ENCODE assay signal across 25 cellular contexts in the genomic region with DNA sequence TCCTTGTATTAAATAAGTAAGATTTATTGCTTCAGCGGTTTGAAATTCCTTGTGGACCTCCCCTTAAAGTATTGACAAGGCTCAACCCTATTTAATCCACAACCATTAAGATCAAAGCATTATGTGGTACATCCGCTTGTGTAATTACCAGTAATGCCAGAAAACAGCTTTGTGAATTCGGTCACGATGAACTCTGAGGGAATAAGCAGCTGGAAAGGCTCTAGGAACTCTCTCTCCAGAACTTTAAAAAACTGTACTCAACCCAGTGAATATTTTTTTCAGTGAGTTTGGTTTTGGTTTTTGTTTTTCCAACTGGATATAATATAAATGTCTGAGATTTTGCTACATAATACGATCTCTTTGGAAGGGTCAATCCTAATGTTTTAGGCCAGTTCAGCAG. TPM values are rescaled to one million over a fixed set of nuclear protein-coding genes. Genes with fewer than 3 reads are reported as not detected.
DNase-seq lines count a peak whose midpoint lies in the region; ATAC-seq, FAIRE-seq and TF ChIP-seq lines count a peak whose summit lies in the region.
"Had no signal": no experiment of that assay in that cellular context is flagged by ENCODE, and none has a peak within 500 bp of the region (broad histone marks: within the 10 kb centered on the region; RNA-seq: fewer than 3 reads in every experiment).

No MANE protein-coding gene starts in this region.

- FAIRE-seq in endometrium (lab: Jason Lieb, UNC): peak; percentile 99
- FAIRE-seq: GM19239, H54 had no signal

- H3F3A ChIP-seq in GM23338 (replicated peaks; ENCODE audit: low read depth): no peaks in the 10 kb centered on the region

- no peak overlapping the region for H3K9ac ChIP-seq in BLaER1
- H3K9ac ChIP-seq: SK-N-SH had no signal

- H3K36me3 Mint-ChIP-seq in osteocyte (ENCODE audit: unreplicated experiment) (peaks cover 2% of the 10 kb centered on the region), GM23338 (ENCODE audit: low read depth) (no peaks in the 10 kb centered on the region)

- H3K4me3 Mint-ChIP-seq in osteocyte (ENCODE audit: unreplicated experiment) (no peak overlapping the region), GM23338 (no peak overlapping the region)
- no peak overlapping the region for H3K4me3 Mint-ChIP-seq in stimulated activated naive CD8-positive, alpha-beta T cell treated with anti-CD3 and anti-CD28 coated beads, Interleukin-15, amount 100 ng/mL, for 72 hours

- ATAC-seq in heart right ventricle: peak in 7 of 8 donors; percentile 48 to 87 (median 73)
- no peak for ATAC-seq in GM23338
- ATAC-seq in stimulated activated naive CD8-positive, alpha-beta T cell treated with anti-CD3 and anti-CD28 coated beads, Interleukin-15, amount 100 ng/mL, for 72 hours: no peak
- ATAC-seq: Panc1 had no signal

- H3K27me3 ChIP-seq in BLaER1 (no peaks in the 10 kb centered on the region), heart right ventricle (no peaks in the 10 kb centered on the region), GM23338 (ENCODE audit: insufficient read depth) (no peaks in the 10 kb centered on the region)
- H3K27me3 ChIP-seq: BE2C had no signal

- H3K4me1 Mint-ChIP-seq in osteocyte (ENCODE audit: unreplicated experiment) (peaks cover 10% of the 10 kb centered on the region), GM23338 (no peaks in the 10 kb centered on the region)
- no peaks in the 10 kb centered on the region for H3K4me1 Mint-ChIP-seq in stimulated activated naive CD8-positive, alpha-beta T cell treated with anti-CD3 and anti-CD28 coated beads, Interleukin-15, amount 100 ng/mL, for 72 hours

- no peak overlapping the region for H2AFZ ChIP-seq in GM23338

- 66 to 74% methylated on average over 5 of the region's 5 CpGs for WGBS in heart right ventricle, 2 donors

- H3K4me3 ChIP-seq in BLaER1 (no peak overlapping the region), heart right ventricle (no peak overlapping the region), GM23338 (no peak overlapping the region)

- intact Hi-C loops in heart right ventricle (cut with DNase I): no loop called here

- H3K4me2 ChIP-seq in BLaER1 (peak overlapping the region; percentile 24), GM23338 (no peak overlapping the region)
- H3K4me2 ChIP-seq: SK-N-SH had no signal

- H3K27me3 Mint-ChIP-seq in osteocyte (ENCODE audit: unreplicated experiment) (peaks cover 1% of the 10 kb centered on the region), GM23338 (ENCODE audit: insufficient read depth, low read depth, poor library complexity) (peaks cover 2% of the 10 kb centered on the region)
- no peaks in the 10 kb centered on the region for H3K27me3 Mint-ChIP-seq in stimulated activated naive CD8-positive, alpha-beta T cell treated with anti-CD3 and anti-CD28 coated beads, Interleukin-15, amount 100 ng/mL, for 72 hours

- no peaks in the 10 kb centered on the region for H4K20me1 ChIP-seq in BLaER1
- H4K20me1 ChIP-seq in GM23338 (replicated peaks; ENCODE audit: insufficient read depth): no peaks in the 10 kb centered on the region

- no peak for TF ChIP-seq CTCF in heart right ventricle (IDR thresholded peaks at IDR 0.05)
- no peak for TF ChIP-seq CTCF in osteocyte (IDR thresholded peaks at IDR 0.05)
- TF ChIP-seq CTCF in GM23338 (conservative IDR thresholded peaks at IDR 0.05; ENCODE audit: low read depth in 2 of 2): no peak

- H3K36me3 ChIP-seq in BLaER1 (no peaks in the 10 kb centered on the region), heart right ventricle (no peaks in the 10 kb centered on the region), GM23338 (ENCODE audit: insufficient read depth) (no peaks in the 10 kb centered on the region)
- H3K36me3 ChIP-seq: BE2C had no signal

- no peaks in the 10 kb centered on the region for H3K9me2 ChIP-seq in GM23338 (ENCODE audit: insufficient read depth)
- H3K9me2 ChIP-seq: SK-N-SH had no signal

- peaks cover 2% of the 10 kb centered on the region for H3K9me3 Mint-ChIP-seq in osteocyte (ENCODE audit: unreplicated experiment)
- no peaks in the 10 kb centered on the region for H3K9me3 Mint-ChIP-seq in GM23338
- peaks cover 0 to 5% of the 10 kb centered on the region in 2 donors for H3K9me3 Mint-ChIP-seq in stimulated activated naive CD8-positive, alpha-beta T cell treated with anti-CD3 and anti-CD28 coated beads, Interleukin-15, amount 100 ng/mL, for 72 hours

- H3K79me2 ChIP-seq in GM23338 (replicated peaks; ENCODE audit: insufficient read depth): no peaks in the 10 kb centered on the region

- H3K9me3 ChIP-seq in BLaER1: no peaks in the 10 kb centered on the region
- H3K9me3 ChIP-seq in heart right ventricle: no peaks in the 10 kb centered on the region
- H3K9me3 ChIP-seq: BE2C, SK-N-SH had no signal

- H3K27ac Mint-ChIP-seq in osteocyte (ENCODE audit: unreplicated experiment) (peak overlapping the region; percentile 65), GM23338 (no peak overlapping the region)
- H3K27ac Mint-ChIP-seq in stimulated activated naive CD8-positive, alpha-beta T cell treated with anti-CD3 and anti-CD28 coated beads, Interleukin-15, amount 100 ng/mL, for 72 hours: no peak overlapping the region

- no peak overlapping the region for H3K27ac ChIP-seq in BLaER1
- H3K27ac ChIP-seq in heart right ventricle: peak overlapping the region in 8 of 10 donors; percentile 34 to 81 (median 56)
- H3K27ac ChIP-seq in GM23338 (ENCODE audit: low read depth): no peak overlapping the region
- H3K27ac ChIP-seq: RWPE1 had no signal

- H3K4me1 ChIP-seq in BLaER1 (peaks cover 7% of the 10 kb centered on the region), heart right ventricle (peaks cover 0 to 10% (median 0%) of the 10 kb centered on the region in 9 donors), GM23338 (ENCODE audit: insufficient read depth) (no peaks in the 10 kb centered on the region)
- H3K4me1 ChIP-seq: BE2C had no signal

- DNase-seq in heart right ventricle (peak in 1 of 2 donors; percentile 5), osteocyte (ENCODE audit: extremely low spot score, unreplicated experiment) (no peak), GM23338 (ENCODE audit: low spot score) (no peak), NCI-H69 (lab: John Stamatoyannopoulos, UW) (no peak), NCI-H1092 (lab: John Stamatoyannopoulos, UW) (no peak)
- no peak for DNase-seq in stimulated activated naive CD8-positive, alpha-beta T cell treated with anti-CD3 and anti-CD28 coated beads, Interleukin-15, amount 100 ng/mL, for 72 hours
- DNase-seq: 8988T, ACHN, BE2C, Calu3, Karpas-422, NCI-H1105, NCI-H146, NCI-H2107, NCI-H524, NCI-H774, SIG-M5, SK-N-SH had no signal

TF ChIP-seq in GM23338, 12 proteins besides CTCF, POLR2A, EP300 and RAD21:
- TF ChIP-seq, protein P1, sequence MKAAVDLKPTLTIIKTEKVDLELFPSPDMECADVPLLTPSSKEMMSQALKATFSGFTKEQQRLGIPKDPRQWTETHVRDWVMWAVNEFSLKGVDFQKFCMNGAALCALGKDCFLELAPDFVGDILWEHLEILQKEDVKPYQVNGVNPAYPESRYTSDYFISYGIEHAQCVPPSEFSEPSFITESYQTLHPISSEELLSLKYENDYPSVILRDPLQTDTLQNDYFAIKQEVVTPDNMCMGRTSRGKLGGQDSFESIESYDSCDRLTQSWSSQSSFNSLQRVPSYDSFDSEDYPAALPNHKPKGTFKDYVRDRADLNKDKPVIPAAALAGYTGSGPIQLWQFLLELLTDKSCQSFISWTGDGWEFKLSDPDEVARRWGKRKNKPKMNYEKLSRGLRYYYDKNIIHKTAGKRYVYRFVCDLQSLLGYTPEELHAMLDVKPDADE (IDR thresholded peaks at IDR 0.05): no peak
- no peak for TF ChIP-seq NANOG (IDR thresholded peaks at IDR 0.05; ENCODE audit: borderline replicate concordance)
- no peak for TF ChIP-seq CREB1 (CRISPR knock-in tag; IDR thresholded peaks at IDR 0.05; ENCODE audit: low read depth)
- TF ChIP-seq EZH2 (IDR thresholded peaks at IDR 0.05; ENCODE audit: low read depth, unreplicated experiment): no peak
- TF ChIP-seq JUNB (IDR thresholded peaks at IDR 0.05; ENCODE audit: unreplicated experiment): no peak
- TF ChIP-seq EZH2phosphoT487 (IDR thresholded peaks at IDR 0.05; ENCODE audit: unreplicated experiment): no peak
- no peak for TF ChIP-seq POLR2AphosphoS5 (IDR thresholded peaks at IDR 0.05; ENCODE audit: low read depth)
- no peak for TF ChIP-seq STAT1 (IDR thresholded peaks at IDR 0.05; ENCODE audit: unreplicated experiment)

RNA-seq across cellular contexts. Expression of gene DIO2, which starts 49.3 kb away (rescaled TPM):
- 10 to 100 TPM in 5 of 10 donors, 1 to 10 TPM in 5; 2.1 to 18.8 (median 10.7) TPM for total RNA-seq in heart right ventricle
- 1 to 10 TPM in 1 of 2 donors, under 1 TPM in 1; 0.20 to 2.6 TPM for polyA plus RNA-seq in heart right ventricle
- total RNA-seq in osteocyte: 240 and 244 TPM in 2 replicates
- 0.17 TPM in 1 of 2 replicates, not detected in the other for total RNA-seq in GM23338 (2014; rRNA removed; shearing (Covaris generic))
- polyA plus RNA-seq in GM23338 (2016; fragmentation: Nextera tagmentation; extraction: Ambion mirVana): 0.05 TPM in 2 replicates
- total RNA-seq: HT-29 had no signal

Comparison
In these comparisons a context has a peak if more than half of its experiments do, and no peak if none do; other contexts are left out.
1. H3K27ac ChIP-seq: peak in heart right ventricle (8 of 10); none in BLaER1 (single experiment) and GM23338 (single experiment).
2. ATAC-seq: peak in heart right ventricle (7 of 8); none in GM23338 (single experiment) and stimulated activated naive CD8-positive, alpha-beta T cell treated with anti-CD3 and anti-CD28 coated beads, Interleukin-15, amount 100 ng/mL, for 72 hours (single experiment).
3. RNA of gene DIO2, which starts 49.3 kb away (total RNA-seq): 240 to 244 TPM in osteocyte; 2.1 to 18.8 TPM in heart right ventricle and 0.17 TPM in GM23338; every median in the first group is over 10 times any median in the second.